20 cellular contexts compared by ENCODE assay signal in the genomic region with DNA sequence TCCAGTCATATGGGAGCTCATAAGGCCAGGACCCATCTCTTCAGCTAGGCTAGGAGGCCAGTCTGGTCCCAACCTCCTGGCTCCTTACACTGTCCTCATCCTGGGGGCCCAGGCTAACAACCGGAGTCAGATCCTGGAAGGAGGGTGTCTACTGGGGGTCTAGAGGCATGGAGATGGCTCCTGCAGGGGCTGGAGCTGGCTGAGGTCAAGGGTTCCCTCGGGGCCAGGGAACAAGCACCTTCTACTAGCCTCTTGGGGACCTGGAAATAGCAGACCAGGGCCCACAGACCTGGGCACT. TPM values are rescaled to one million over a fixed set of nuclear protein-coding genes. Genes with fewer than 3 reads are reported as not detected.
"Had no signal": no experiment of that assay in that cellular context is flagged by ENCODE, and none has a peak within 500 bp of the region (broad histone marks: within the 10 kb centered on the region; RNA-seq: fewer than 3 reads in every experiment).

No MANE protein-coding gene starts in this region.

- H3K27me3 ChIP-seq: dorsolateral prefrontal cortex, gastrocnemius medialis, testis, vagina had no signal

- DNase-seq: activated T-cell treated with anti-CD3 and anti-CD28 coated beads, Interleukin-2, amount 50 U/mL, for 1 hour; caudate nucleus; dorsolateral prefrontal cortex; esophagus squamous epithelium; gastrocnemius medialis; hippocampal formation; mucosa of descending colon; small intestine; stimulated activated CD4-positive, alpha-beta T cell treated with anti-CD3 and anti-CD28 coated beads, Interleukin-2, amount 100 ng/mL, for 24 hours; T-helper 9 cell; testis; trophoblast cell had no signal

- H3K4me3 ChIP-seq: dorsolateral prefrontal cortex, esophagus squamous epithelium, gastrocnemius medialis, mucosa of descending colon, testis, vagina had no signal

- H3K9me3 ChIP-seq: esophagus squamous epithelium, gastrocnemius medialis, mucosa of descending colon, testis, vagina had no signal

- H3K36me3 ChIP-seq: esophagus squamous epithelium, gastrocnemius medialis, vagina had no signal

- FAIRE-seq: small intestine had no signal

- H3K27ac ChIP-seq: dorsolateral prefrontal cortex, esophagus squamous epithelium, gastrocnemius medialis, testis, vagina had no signal

- ATAC-seq: activated naive CD4-positive, alpha-beta T cell treated with anti-CD3 and anti-CD28 coated beads, Interleukin-2, amount 50 U/mL, for 72 hours; gastrocnemius medialis; stimulated activated effector memory CD8-positive, alpha-beta T cell treated with anti-CD3 and anti-CD28 coated beads, Interleukin-12 subunit alpha, Interleukin-12 subunit beta, amount 100 ng/mL, for 72 hours; WTC11 had no signal

RNA-seq across cellular contexts. Expression of a gene that starts 37.2 kb away (rescaled TPM):
- total RNA-seq: activated naive CD4-positive, alpha-beta T cell treated with anti-CD3 and anti-CD28 coated beads, Interleukin-2, amount 50 U/mL, for 72 hours; aorta; esophagus squamous epithelium; neural crest cell; omental fat pad; sciatic nerve; vagina; WTC11 had no signal
